8 cellular contexts compared by ENCODE assay signal in the genomic region with DNA sequence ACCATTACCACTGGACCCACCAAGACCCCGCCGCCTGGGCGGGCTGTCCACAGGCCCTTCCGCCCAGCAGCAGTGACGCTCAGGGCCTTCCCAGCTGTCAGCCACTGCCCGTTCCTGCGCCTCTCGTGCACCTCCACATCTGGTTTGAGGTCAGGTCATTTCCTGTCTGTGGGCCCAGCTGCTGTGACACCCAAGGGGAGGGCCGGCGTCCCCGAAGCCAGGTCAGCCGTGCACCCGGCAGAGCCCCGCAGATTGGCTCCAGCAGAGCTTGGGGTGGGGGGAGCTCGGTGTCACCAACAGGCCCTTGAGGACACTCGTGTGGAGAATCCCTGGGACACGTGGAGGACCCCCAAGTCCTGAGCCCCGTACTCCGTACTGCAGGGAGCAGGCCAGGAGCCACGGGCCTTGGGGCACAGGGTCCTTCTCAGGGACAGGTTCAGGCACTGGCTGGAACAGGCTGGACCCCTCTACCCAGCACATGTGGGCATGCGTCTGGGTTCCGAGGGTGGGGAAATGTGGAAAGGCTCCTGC. TPM values are rescaled to one million over a fixed set of nuclear protein-coding genes. Genes with fewer than 3 reads are reported as not detected.
DNase-seq lines count a peak whose midpoint lies in the region; ATAC-seq and TF ChIP-seq lines count a peak whose summit lies in the region.
"Had no signal": no experiment of that assay in that cellular context is flagged by ENCODE, and none has a peak within 500 bp of the region (broad histone marks: within the 10 kb centered on the region; RNA-seq: fewer than 3 reads in every experiment).

No MANE protein-coding gene starts in this region.

- H3K27me3 ChIP-seq in ovary, result no peaks in the 10 kb centered on the region
- no peaks in the 10 kb centered on the region for H3K27me3 ChIP-seq in PC-9 (ENCODE audit: insufficient read depth, low read depth)

- intact Hi-C loops in ovary (cut with DNase I), result no loop called here
- intact Hi-C loops in PC-9 (cut with micrococcal nuclease; ENCODE audit: unreplicated experiment), result no loop called here

- H3K27ac Mint-ChIP-seq in activated T-cell treated with anti-CD3 and anti-CD28 coated beads, Interleukin-2, amount 50 U/mL, for 72 hours, result no peak overlapping the region
- no peak overlapping the region for H3K27ac Mint-ChIP-seq in activated T-cell treated with anti-CD3 and anti-CD28 coated beads, Interleukin-2, amount 50 U/mL, for 24 hours
- H3K27ac Mint-ChIP-seq in WTC11, result no peak overlapping the region

- no peaks in the 10 kb centered on the region for H3K9me3 ChIP-seq in ovary
- no peaks in the 10 kb centered on the region for H3K9me3 ChIP-seq in PC-9 (ENCODE audit: insufficient read depth, low read depth)

- H3K27me3 Mint-ChIP-seq in activated T-cell treated with anti-CD3 and anti-CD28 coated beads, Interleukin-2, amount 50 U/mL, for 72 hours (ENCODE audit: low read depth), result no peaks in the 10 kb centered on the region
- H3K27me3 Mint-ChIP-seq in activated T-cell treated with anti-CD3 and anti-CD28 coated beads, Interleukin-2, amount 50 U/mL, for 24 hours, result no peaks in the 10 kb centered on the region
- no peaks in the 10 kb centered on the region for H3K27me3 Mint-ChIP-seq in WTC11 (ENCODE audit: low read depth)

- H3K9me3 Mint-ChIP-seq in activated T-cell treated with anti-CD3 and anti-CD28 coated beads, Interleukin-2, amount 50 U/mL, for 72 hours, result no peaks in the 10 kb centered on the region
- H3K9me3 Mint-ChIP-seq in activated T-cell treated with anti-CD3 and anti-CD28 coated beads, Interleukin-2, amount 50 U/mL, for 24 hours, result no peaks in the 10 kb centered on the region
- H3K9me3 Mint-ChIP-seq in WTC11, result no peaks in the 10 kb centered on the region

- CTCF ChIA-PET in WTC11 (lab: Charles Lee), result interaction anchor here (1.0 to 2.5 kb wide), 2 partner anchors 9 to 96 kb away, joined by 3 to 9 read pairs; no protein-coding TSS in a partner anchor
- CTCF ChIA-PET in PC-9 (lab: Charles Lee), result no interaction called here

- no peak overlapping the region for H3K4me2 ChIP-seq in PC-9

- peaks cover 14% of the 10 kb centered on the region for H3K4me1 Mint-ChIP-seq in activated T-cell treated with anti-CD3 and anti-CD28 coated beads, Interleukin-2, amount 50 U/mL, for 72 hours (ENCODE audit: low read depth)
- H3K4me1 Mint-ChIP-seq in activated T-cell treated with anti-CD3 and anti-CD28 coated beads, Interleukin-2, amount 50 U/mL, for 24 hours (ENCODE audit: low read depth), result peaks cover 29% of the 10 kb centered on the region
- peaks cover 6% of the 10 kb centered on the region for H3K4me1 Mint-ChIP-seq in WTC11

- no peak overlapping the region for H3K4me3 Mint-ChIP-seq in activated T-cell treated with anti-CD3 and anti-CD28 coated beads, Interleukin-2, amount 50 U/mL, for 72 hours
- H3K4me3 Mint-ChIP-seq in activated T-cell treated with anti-CD3 and anti-CD28 coated beads, Interleukin-2, amount 50 U/mL, for 24 hours, result no peak overlapping the region
- no peak overlapping the region for H3K4me3 Mint-ChIP-seq in WTC11

- no peak for TF ChIP-seq EP300 in ovary (IDR thresholded peaks at IDR 0.05)

- no peak for ATAC-seq in activated T-cell treated with anti-CD3 and anti-CD28 coated beads, Interleukin-2, amount 50 U/mL, for 72 hours (replicated peaks in 1 of 2)
- ATAC-seq in WTC11, result no peak

- POLR2A ChIA-PET in WTC11 (lab: Charles Lee) (interaction anchor here (1.1 kb wide), 1 partner anchor 10 kb away, joined by 3 read pairs; a partner anchor contains a TSS), PC-9 (lab: Charles Lee; ENCODE audit: unreplicated experiment) (no interaction called here)

- no peak overlapping the region for H2AFZ ChIP-seq in PC-9

- H3K4me3 ChIP-seq in ovary (no peak overlapping the region), PC-9 (no peak overlapping the region)

- TF ChIP-seq POLR2A in ovary (IDR thresholded peaks at IDR 0.05), result no peak

- no TSS peak for BruUV-seq in PC-9 (replicated peaks; lab: Mats Ljungman, UMichigan)

- no peaks in the 10 kb centered on the region for H3K79me2 ChIP-seq in PC-9 (ENCODE audit: low read depth)

- peaks cover 9% of the 10 kb centered on the region for H3K4me1 ChIP-seq in ovary (ENCODE audit: insufficient read depth)
- H3K4me1 ChIP-seq in PC-9 (replicated peaks; ENCODE audit: insufficient read depth), result peaks cover 5% of the 10 kb centered on the region; the same call in 1 of the 2 replicates

- no peaks in the 10 kb centered on the region for H3K9me2 ChIP-seq in PC-9 (ENCODE audit: insufficient read depth)

- in situ Hi-C loops in KBM-7 (cut with MboI; ENCODE audit: low pct_unique_long_range_greater_than_20kb, low sequenced_read_pairs), result no loop called here

- H3F3A ChIP-seq in PC-9 (ENCODE audit: insufficient read depth, low read depth), result peaks cover 38% of the 10 kb centered on the region; the same call in 1 of the 2 replicates

- peaks cover 23% of the 10 kb centered on the region for H4K20me1 ChIP-seq in PC-9 (ENCODE audit: insufficient read depth)

- 57 to 69% (median 63%) methylated on average over 21 to 22 of the region's 22 CpGs for WGBS in ovary, 3 donors

- no peak for TF ChIP-seq CTCF in WTC11 (IDR thresholded peaks at IDR 0.05)
- no peak for TF ChIP-seq CTCF in ovary (IDR thresholded peaks at IDR 0.05)
- TF ChIP-seq CTCF in PC-9 (conservative IDR thresholded peaks at IDR 0.05), result no peak

- no peak overlapping the region for H3K27ac ChIP-seq in ovary
- H3K27ac ChIP-seq in PC-9, result no peak overlapping the region

- H3K36me3 ChIP-seq in ovary, result no peaks in the 10 kb centered on the region
- no peaks in the 10 kb centered on the region for H3K36me3 ChIP-seq in PC-9 (ENCODE audit: low read depth)

- H3K36me3 Mint-ChIP-seq in activated T-cell treated with anti-CD3 and anti-CD28 coated beads, Interleukin-2, amount 50 U/mL, for 72 hours (ENCODE audit: insufficient read depth in 2 of 2), result peaks cover 0 to 2% of the 10 kb centered on the region in 2 donors
- peaks cover 65% of the 10 kb centered on the region for H3K36me3 Mint-ChIP-seq in activated T-cell treated with anti-CD3 and anti-CD28 coated beads, Interleukin-2, amount 50 U/mL, for 24 hours (ENCODE audit: low read depth)
- H3K36me3 Mint-ChIP-seq in WTC11, result peaks cover 22% of the 10 kb centered on the region

- peak; percentile 42 to 44 for DNase-seq in activated T-cell treated with anti-CD3 and anti-CD28 coated beads, Interleukin-2, amount 50 U/mL, for 72 hours
- no peak for DNase-seq in activated T-cell treated with anti-CD3 and anti-CD28 coated beads, Interleukin-2, amount 50 U/mL, for 24 hours
- no peak for DNase-seq in WTC11 (ENCODE audit: low spot score)
- DNase-seq in ovary, result peak; percentile 8 to 33 (median 22)
- no peak for DNase-seq in PC-9
- no peak for DNase-seq in KBM-7
- DNase-seq: midbrain, NCI-H226 had no signal

TF ChIP-seq in WTC11, 78 proteins besides CTCF, POLR2A, EP300 and RAD21:
- TF ChIP-seq TEAD1 (CRISPR knock-in tag; IDR thresholded peaks at IDR 0.05) (0 out of 2 replicates have a peak, but pooled peaks have one; percentile 23), TCF7 (CRISPR knock-in tag; IDR thresholded peaks at IDR 0.05; ENCODE audit: low read depth) (no peak), ZNF416 (CRISPR knock-in tag; IDR thresholded peaks at IDR 0.05) (no peak), ZNF396 (CRISPR knock-in tag; IDR thresholded peaks at IDR 0.05; ENCODE audit: borderline replicate concordance) (no peak), HMGA2 (CRISPR knock-in tag; IDR thresholded peaks at IDR 0.05) (no peak)
- TF ChIP-seq, protein P1, sequence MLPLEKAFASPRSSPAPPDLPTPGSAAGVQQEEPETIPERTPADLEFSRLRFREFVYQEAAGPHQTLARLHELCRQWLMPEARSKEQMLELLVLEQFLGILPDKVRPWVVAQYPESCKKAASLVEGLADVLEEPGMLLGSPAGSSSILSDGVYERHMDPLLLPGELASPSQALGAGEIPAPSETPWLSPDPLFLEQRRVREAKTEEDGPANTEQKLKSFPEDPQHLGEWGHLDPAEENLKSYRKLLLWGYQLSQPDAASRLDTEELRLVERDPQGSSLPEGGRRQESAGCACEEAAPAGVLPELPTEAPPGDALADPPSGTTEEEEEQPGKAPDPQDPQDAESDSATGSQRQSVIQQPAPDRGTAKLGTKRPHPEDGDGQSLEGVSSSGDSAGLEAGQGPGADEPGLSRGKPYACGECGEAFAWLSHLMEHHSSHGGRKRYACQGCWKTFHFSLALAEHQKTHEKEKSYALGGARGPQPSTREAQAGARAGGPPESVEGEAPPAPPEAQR (CRISPR knock-in tag; IDR thresholded peaks at IDR 0.05), result no peak

RNA-seq across cellular contexts. Expression of a gene that starts 4.8 kb away (rescaled TPM):
- 1 to 10 TPM; 6.1 to 6.5 TPM for total RNA-seq in activated T-cell treated with anti-CD3 and anti-CD28 coated beads, Interleukin-2, amount 50 U/mL, for 72 hours
- total RNA-seq in WTC11 (2021), result 12.1 to 15.7 TPM (median 14.1 TPM) in 3 replicates
- total RNA-seq in ovary, result 10 to 100 TPM in 4 of 7 donors, 1 to 10 TPM in 3; 3.6 to 29.8 (median 11.1) TPM
- 1 to 10 TPM in 1 of 2 donors, under 1 TPM in 1; 0.42 to 4.8 TPM for polyA plus RNA-seq in ovary
- 15.3 and 23.8 TPM in 2 replicates for total RNA-seq in PC-9 (2021)

RNA-seq across cellular contexts. Expression of a gene that starts 10.2 kb away (rescaled TPM):
- total RNA-seq in activated T-cell treated with anti-CD3 and anti-CD28 coated beads, Interleukin-2, amount 50 U/mL, for 72 hours, result 10 to 100 TPM; 66.6 to 83.2 TPM
- 79.8 to 102 TPM (median 81.6 TPM) in 3 replicates for total RNA-seq in WTC11 (2021)
- total RNA-seq in ovary, result 10 to 100 TPM; 22.8 to 62.1 (median 51.9) TPM
- 10 to 100 TPM; 16.9 to 54.5 TPM for polyA plus RNA-seq in ovary
- 76.6 and 110 TPM in 2 replicates for total RNA-seq in PC-9 (2021)

RNA-seq across cellular contexts. Expression of a gene that starts 24.0 kb away (rescaled TPM):
- total RNA-seq in activated T-cell treated with anti-CD3 and anti-CD28 coated beads, Interleukin-2, amount 50 U/mL, for 72 hours, result 1 to 10 TPM; 4.7 to 6.5 TPM
- total RNA-seq in WTC11 (2021) (3.8 to 5.6 TPM (median 4.2 TPM) in 3 replicates), ovary (10 to 100 TPM in 4 of 7 donors, 1 to 10 TPM in 3; 4.2 to 15.5 (median 10.0) TPM), PC-9 (2021) (15.2 and 20.4 TPM in 2 replicates)
- polyA plus RNA-seq in ovary, result 1 to 10 TPM in 1 of 2 donors, under 1 TPM in 1; 0.50 to 9.7 TPM

RNA-seq across cellular contexts. Expression of a gene that starts 24.7 kb away (rescaled TPM):
- total RNA-seq in activated T-cell treated with anti-CD3 and anti-CD28 coated beads, Interleukin-2, amount 50 U/mL, for 72 hours, result 10 to 100 TPM; 27.1 to 31.1 TPM
- 13.9 to 17.2 TPM (median 16.6 TPM) in 3 replicates for total RNA-seq in WTC11 (2021)
- total RNA-seq in ovary, result 10 to 100 TPM; 21.7 to 39.9 (median 28.3) TPM
- polyA plus RNA-seq in ovary, result 10 to 100 TPM in 1 of 2 donors, 1 to 10 TPM in 1; 7.1 to 25.2 TPM
- 28.8 and 32.0 TPM in 2 replicates for total RNA-seq in PC-9 (2021)

RNA-seq across cellular contexts. Expression of a gene that starts 39.0 kb away (rescaled TPM):
- 10 to 100 TPM in 1 of 2 donors, 1 to 10 TPM in 1; 10.0 to 12.1 TPM for total RNA-seq in activated T-cell treated with anti-CD3 and anti-CD28 coated beads, Interleukin-2, amount 50 U/mL, for 72 hours
- total RNA-seq in WTC11 (2021), result 12.0 to 12.8 TPM (median 12.2 TPM) in 3 replicates
- total RNA-seq in ovary, result 1 to 10 TPM; 1.5 to 8.2 (median 5.8) TPM
- polyA plus RNA-seq in ovary, result 1 to 10 TPM; 3.4 to 3.7 TPM
- 21.0 and 25.6 TPM in 2 replicates for total RNA-seq in PC-9 (2021)

Comparison
In these comparisons a context has a peak if more than half of its experiments do, and no peak if none do; other contexts are left out.
1. DNase-seq: peak in activated T-cell treated with anti-CD3 and anti-CD28 coated beads, Interleukin-2, amount 50 U/mL, for 72 hours (2 of 2) and ovary (5 of 5); none in activated T-cell treated with anti-CD3 and anti-CD28 coated beads, Interleukin-2, amount 50 U/mL, for 24 hours (single experiment), WTC11 (single experiment), PC-9 (0 of 2) and KBM-7 (single experiment).